Comparison of ENCODE assay signal across 8 cellular contexts in genomic region chr5:154940772-154941620, GRCh38. TPM values are rescaled to one million over a fixed set of nuclear protein-coding genes. Genes with fewer than 3 reads are reported as not detected.
DNase-seq lines count a peak whose midpoint lies in the region; ATAC-seq, FAIRE-seq and TF ChIP-seq lines count a peak whose summit lies in the region.

Gene MRPL22 (plus strand): TSS chr5:154941073. CDS start chr5:154941111, 38 bp downstream.

- H3K56ac ChIP-seq in H1 (replicated peaks; ENCODE audit: insufficient read length, low read depth, low read length) = peak within 1 kb of the TSS; percentile 60

- peak within 1 kb of the TSS; percentile 89; the same call in 1 of the 2 replicates for H3K18ac ChIP-seq in H1 (ENCODE audit: extremely low read depth, low read length)

- H4K91ac ChIP-seq in H1 (replicated peaks; ENCODE audit: insufficient read length, low read length) = peak within 1 kb of the TSS; percentile 67

- peak within 1 kb of the TSS; percentile 90 for H4K8ac ChIP-seq in H1 (ENCODE audit: extremely low read depth, insufficient read depth, low read length)

- POLR2A ChIA-PET in H1 (lab: Charles Lee; ENCODE audit: partially characterized antibody) = no interaction called here

- peak within 1 kb of the TSS; percentile 85 for H2BK5ac ChIP-seq in H1 (ENCODE audit: low read depth, low read length)

- H2BK120ac ChIP-seq in H1 (replicated peaks; ENCODE audit: low read depth, low read length) = no peak within 1 kb of the TSS

- H4K20me1 ChIP-seq in H1 (replicated peaks in 1 of 2; ENCODE audit: control insufficient read depth in 1 of 2, insufficient read depth in 2 of 2, low read length in 2 of 2) = peaks cover 0 to 2% of the 10 kb centered on the region in 2 experiments

- peak within 1 kb of the TSS; percentile 33; the same call in 1 of the 2 replicates for H2BK12ac ChIP-seq in H1 (ENCODE audit: low read depth, low read length)

- H3K4me2 ChIP-seq in H1 (ENCODE audit: insufficient read depth in 1 of 2, low read depth in 2 of 2, low read length in 2 of 2) = peak within 1 kb of the TSS; percentile 99 to 100

- no peaks in the 10 kb centered on the region for H3K9me3 ChIP-seq in H1 (ENCODE audit: insufficient read depth in 2 of 2, low read depth in 1 of 2, low read length in 1 of 2)

- CTCF ChIA-PET in H1 (lab: Charles Lee; ENCODE audit: partially characterized antibody) = interaction anchor here (0.6 to 2.8 kb wide), 5 partner anchors 13 to 87 kb away, joined by 3 to 11 read pairs (median 6); no protein-coding TSS in a partner anchor

- peak; percentile 64 to 92 for TF ChIP-seq POLR2A in H1 (IDR thresholded peaks at IDR 0.05; ENCODE audit: control extremely low read depth in 1 of 2, low read depth in 2 of 2, low read length in 2 of 2)

- H3K4ac ChIP-seq in H1 (replicated peaks; ENCODE audit: insufficient read length, low read depth, low read length) = peak within 1 kb of the TSS; percentile 17

- H3K36me3 ChIP-seq in H1 (ENCODE audit: control insufficient read depth in 2 of 4, insufficient read depth in 4 of 4, low read length in 3 of 4) = no peaks in the 10 kb centered on the region

- H3K79me2 ChIP-seq in H1 (ENCODE audit: control insufficient read depth in 1 of 2, insufficient read depth in 2 of 2, low read length in 2 of 2) = peaks cover 8 to 34% of the 10 kb centered on the region in 2 experiments; a peak in 3 of 4 replicates

- peak within 1 kb of the TSS; percentile 99 for H2AFZ ChIP-seq in H1 (ENCODE audit: low read length)

- no peak within 1 kb of the TSS for H3K14ac ChIP-seq in H1 (ENCODE audit: insufficient read length)

- ATAC-seq in GM21360 (IDR thresholded peaks at IDR 0.05; ENCODE audit: unreplicated experiment) = peak; percentile 48

- H2AK5ac ChIP-seq in H1 (ENCODE audit: low read depth, low read length) = 0 out of 2 replicates have a peak within 1 kb of the TSS, but pooled peaks have one; percentile 2

- no peak for TF ChIP-seq RAD21 in H1 (IDR thresholded peaks at IDR 0.05 in 1 of 2, conservative IDR thresholded peaks at IDR 0.05 in 1 of 2; ENCODE audit: low read depth in 2 of 2, low read length in 2 of 2)

- no peak within 1 kb of the TSS for H2BK20ac ChIP-seq in H1 (ENCODE audit: low read length)

- no peak for TF ChIP-seq EP300 in H1 (IDR thresholded peaks at IDR 0.05; ENCODE audit: borderline replicate concordance in 1 of 2, low read depth in 2 of 2, low read length in 2 of 2)

- no peak for FAIRE-seq in HTR-8/SVneo (lab: Jason Lieb, UNC)
- FAIRE-seq in H1 (lab: Jason Lieb, UNC) = peak; percentile 24

- peak within 1 kb of the TSS; percentile 62 for H3K27ac ChIP-seq in H1 (ENCODE audit: low read depth, low read length)

- no peak within 1 kb of the TSS for H2BK15ac ChIP-seq in H1 (ENCODE audit: low read length)

- DNase-seq in COLO668 (lab: John Stamatoyannopoulos, UW; ENCODE audit: unreplicated experiment) (peak; percentile 87), HTR-8/SVneo (ENCODE audit: insufficient read length, low spot score) (peak; percentile 96), NOMO-1 treated with DMSO at 0.1 percent for 48 hours (lab: John Stamatoyannopoulos, UW; ENCODE audit: unreplicated experiment) (peak; percentile 91), H1 (ENCODE audit: low read depth in 1 of 2, low spot score in 2 of 2) (peak; percentile 81 to 93), medulla oblongata (ENCODE audit: extremely low spot score) (peak; percentile 93)
- DNase-seq in activated CD8-positive, alpha-beta memory T cell treated with anti-CD3 and anti-CD28 coated beads for 4 hours (ENCODE audit: low read depth in 2 of 2) = peak; percentile 88 to 90
- DNase-seq in stimulated activated CD4-positive, alpha-beta T cell treated with anti-CD3 and anti-CD28 coated beads, TNF-alpha, amount 100 ng/mL, for 48 hours (ENCODE audit: low read depth in 3 of 3) = peak; percentile 89 to 93 (median 90)

- no peak within 1 kb of the TSS for H3K23ac ChIP-seq in H1 (ENCODE audit: insufficient read length)

- peaks cover 0 to 9% (median 6%) of the 10 kb centered on the region in 4 experiments; a peak in 6 of 7 replicates for H3K4me1 ChIP-seq in H1 (replicated peaks in 1 of 4; ENCODE audit: control insufficient read depth in 3 of 4, insufficient read depth in 4 of 4, low read length in 3 of 4)

- peaks cover 2% of the 10 kb centered on the region for H3K79me1 ChIP-seq in H1 (ENCODE audit: low read depth, low read length)

- H3K9ac ChIP-seq in H1 (replicated peaks in 1 of 4; ENCODE audit: extremely low read depth in 1 of 4, low read depth in 3 of 4, low read length in 3 of 4) = peak within 1 kb of the TSS; percentile 46 to 97 (median 78)

- WGBS in H1 (ENCODE audit: extremely low coverage in 1 of 2, insufficient coverage in 1 of 2, insufficient read length in 1 of 2, insufficient replicate concordance in 2 of 2, low coverage in 1 of 2, low lambda C conversion rate in 2 of 2, missing lambda C conversion rate in 1 of 2), 2 experiments = 7% methylated on average over 40 of the region's 40 CpGs; no CpG with 5 or more reads in 1 of the 2 experiments

- TF ChIP-seq CTCF in H1 (IDR thresholded peaks at IDR 0.05; ENCODE audit: control extremely low read depth in 1 of 3, insufficient read depth in 1 of 3, low read depth in 1 of 3, low read length in 3 of 3) = no peak

- peak within 1 kb of the TSS; percentile 85 for H4K5ac ChIP-seq in H1 (ENCODE audit: insufficient read length, low read depth, low read length)

- peaks cover 12% of the 10 kb centered on the region for H3K23me2 ChIP-seq in H1 (ENCODE audit: low read depth, low read length)

- H3K4me3 ChIP-seq in H1 (ENCODE audit: extremely low read depth in 1 of 4, insufficient read depth in 2 of 4, low read depth in 3 of 4, low read length in 4 of 4) = peak within 1 kb of the TSS; percentile 90 to 99 (median 96)

- no peaks in the 10 kb centered on the region for H3K27me3 ChIP-seq in H1 (replicated peaks in 1 of 4; ENCODE audit: control insufficient read depth in 3 of 4, extremely low read depth in 1 of 4, insufficient read depth in 3 of 4, low read length in 3 of 4)

TF ChIP-seq in H1, 55 proteins besides CTCF, POLR2A, EP300 and RAD21 (continues in another document):
- TF ChIP-seq YY1 (IDR thresholded peaks at IDR 0.05; ENCODE audit: low read depth, low read length) (peak; percentile 96), MAX (IDR thresholded peaks at IDR 0.05) (peak; percentile 59; the same call in 1 of the 2 replicates), KDM4A (IDR thresholded peaks at IDR 0.05; ENCODE audit: low read depth, low read length, severe bottlenecking) (peak; percentile 49), TEAD4 (IDR thresholded peaks at IDR 0.05; ENCODE audit: low read depth, low read length) (no peak), HDAC2 (IDR thresholded peaks at IDR 0.05; ENCODE audit: borderline replicate concordance in 1 of 2, low read depth in 2 of 2, low read length in 2 of 2) (peak in 1 of 2 experiments; percentile 81; a peak in 1 of 4 replicates), ATF2 (IDR thresholded peaks at IDR 0.05; ENCODE audit: low read length) (0 out of 2 replicates have a peak, but pooled peaks have one; percentile 19), MAFK (IDR thresholded peaks at IDR 0.05; ENCODE audit: low read depth, low read length) (no peak), RBBP5 (IDR thresholded peaks at IDR 0.05; ENCODE audit: borderline replicate concordance, low read depth, low read length) (peak; percentile 72; the same call in 1 of the 2 replicates), ZNF274 (IDR thresholded peaks at IDR 0.05; ENCODE audit: borderline replicate concordance, extremely low read depth, low read length) (no peak), CTBP2 (IDR thresholded peaks at IDR 0.05; ENCODE audit: borderline replicate concordance, insufficient read depth, insufficient read length, low read length) (no peak), CREB1 (IDR thresholded peaks at IDR 0.05) (0 out of 2 replicates have a peak, but pooled peaks have one; percentile 25), GTF2F1 (IDR thresholded peaks at IDR 0.05; ENCODE audit: borderline replicate concordance, low read depth, low read length) (peak; percentile 19; the same call in 1 of the 2 replicates), CEBPB (IDR thresholded peaks at IDR 0.05; ENCODE audit: low read depth, low read length) (peak; percentile 31; the same call in 1 of the 2 replicates), NRF1 (IDR thresholded peaks at IDR 0.05; ENCODE audit: low read depth, low read length) (peak; percentile 50), TBP (IDR thresholded peaks at IDR 0.05; ENCODE audit: low read depth, low read length) (peak; percentile 78), BRCA1 (IDR thresholded peaks at IDR 0.05; ENCODE audit: low read depth, low read length) (no peak), PHF8 (conservative IDR thresholded peaks at IDR 0.05; ENCODE audit: low read depth, low read length) (peak; percentile 75), POLR2AphosphoS5 (IDR thresholded peaks at IDR 0.05; ENCODE audit: low read depth, low read length) (peak; percentile 78), ASH2L (IDR thresholded peaks at IDR 0.05; ENCODE audit: low read length) (peak; percentile 79), SIN3A (conservative IDR thresholded peaks at IDR 0.05 in 1 of 2, IDR thresholded peaks at IDR 0.05 in 1 of 2; ENCODE audit: low read depth in 1 of 2, low read length in 2 of 2) (peak in 1 of 2 experiments; percentile 83; a peak in 2 of 4 replicates)

RNA-seq across cellular contexts. Expression of gene MRPL22, which starts in this region (rescaled TPM):
- total RNA-seq in H1 (2021; fragmentation: NEBNext Ultra II Directional; extraction: Animal tissue kit (Norgen Biotek cat#: 25700)) = 65.6 and 71.2 TPM in 2 replicates
- polyA plus RNA-seq in H1 (2011; rRNA removed) = 46.2 and 46.8 TPM in 2 replicates
- 48.5 TPM for polyA plus RNA-seq in H1 (2011; cell fraction: cytosol; rRNA removed)
- 32.2 TPM for polyA plus RNA-seq in H1 (2011; cell fraction: nucleus; rRNA removed)
- 60.6 to 81.0 TPM (median 67.5 TPM) in 4 replicates for polyA plus RNA-seq in H1 (2012, experiment 1 of 2)
- 36.2 TPM for polyA plus RNA-seq in H1 (2012, experiment 2 of 2)
- 74.4 TPM for polyA plus RNA-seq in H1 (2013, experiment 1 of 2)
- polyA plus RNA-seq in H1 (2013, experiment 2 of 2) = 76.7 TPM
- polyA minus RNA-seq in H1 (2011; rRNA and poly(A)+ RNA removed) = 30.7 and 34.6 TPM in 2 replicates
- 11.9 TPM for polyA minus RNA-seq in H1 (2011; cell fraction: cytosol; rRNA and poly(A)+ RNA removed)
- 10.2 TPM for polyA minus RNA-seq in H1 (2011; cell fraction: nucleus; rRNA and poly(A)+ RNA removed)

Comparison
In these comparisons a context has a peak if more than half of its experiments do, and no peak if none do; other contexts are left out.
1. Peak in every context shown above with its lines: DNase-seq, ATAC-seq, H3K4me3 ChIP-seq and H3K27ac ChIP-seq.